In the genomic region with DNA sequence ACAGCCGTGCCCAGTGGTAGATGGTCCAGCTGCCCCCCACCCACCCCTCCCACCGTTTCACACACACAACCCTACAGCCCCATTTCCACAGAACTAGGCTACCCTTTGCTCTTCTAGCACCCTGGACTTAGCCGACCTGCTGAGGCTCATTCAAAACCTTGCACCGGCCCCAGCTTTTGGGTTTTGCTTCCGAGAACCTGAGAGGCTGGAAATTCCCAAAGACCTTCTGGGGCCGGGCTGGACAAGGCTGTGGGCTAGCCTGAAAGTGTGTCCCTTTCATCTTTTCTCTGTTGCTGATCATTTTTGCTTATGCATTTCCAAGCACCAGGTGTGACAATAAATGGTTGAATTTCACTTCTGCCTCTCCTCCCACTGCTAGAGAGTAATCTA, we compare ENCODE assay signal across 34 cellular contexts.
"Had no signal": no experiment of that assay in that cellular context is flagged by ENCODE, and none has a peak within 500 bp of the region (broad histone marks: within the 10 kb centered on the region; RNA-seq: fewer than 3 reads in every experiment).

No MANE protein-coding gene starts in this region.

- H3K27me3 ChIP-seq: ascending aorta, cardiac muscle cell had no signal

- H3K4me3 Mint-ChIP-seq: activated CD4-positive, alpha-beta memory T cell treated with anti-CD3 and anti-CD28 coated beads, Interleukin-2, amount 10 ng/mL, durations not matched to agents 7 days and 5 days; activated CD4-positive, alpha-beta T cell treated with anti-CD3 and anti-CD28 coated beads for 36 hours; activated CD4-positive, alpha-beta T cell treated with anti-CD3 and anti-CD28 coated beads, Interleukin-2, amount 10 ng/mL, durations not matched to agents 7 days and 5 days; activated CD8-positive, alpha-beta memory T cell treated with anti-CD3 and anti-CD28 coated beads, Interleukin-2, amount 10 ng/mL, durations not matched to agents 7 days and 5 days; activated CD8-positive, alpha-beta T cell treated with anti-CD3 and anti-CD28 coated beads, Interleukin-2, amount 10 ng/mL, durations not matched to agents 7 days and 5 days; activated naive CD4-positive, alpha-beta T cell treated with anti-CD3 and anti-CD28 coated beads, Interleukin-2, amount 10 ng/mL, durations not matched to agents 7 days and 5 days; activated naive CD4-positive, alpha-beta T cell treated with anti-CD3 and anti-CD28 coated beads, Interleukin-2, amount 50 U/mL, for 24 hours; activated naive CD8-positive, alpha-beta T cell; activated naive CD8-positive, alpha-beta T cell treated with anti-CD3 and anti-CD28 coated beads, Interleukin-2, amount 10 ng/mL, durations not matched to agents 7 days and 5 days; activated naive CD8-positive, alpha-beta T cell treated with anti-CD3 and anti-CD28 coated beads, Interleukin-2, amount 50 U/mL, for 24 hours; activated T-cell treated with anti-CD3 and anti-CD28 coated beads, Interleukin-2, amount 50 U/mL, for 24 hours; central memory CD8-positive, alpha-beta T cell; T-helper 1 cell treated with Interleukin-12 subunit alpha and Interleukin-12 subunit beta and Interleukin-4 antibody, amounts not matched to agents 30 μg/mL and 1 μg/mL, for 36 hours; T-helper 2 cell treated with Interferon-gamma antibody and Interleukin-4, amounts not matched to agents 5 μg/mL and 100 μg/mL, for 36 hours; WTC11 had no signal

- H3K4me3 ChIP-seq: ascending aorta, cardiac muscle cell had no signal

- H3K27ac ChIP-seq: ascending aorta, cardiac muscle cell, VCaP had no signal

- H3K9me3 ChIP-seq: ascending aorta had no signal

- DNase-seq: activated CD4-positive, alpha-beta memory T cell treated with anti-CD3 and anti-CD28 coated beads, Interleukin-2, amount 10 ng/mL, durations not matched to agents 7 days and 5 days; activated CD4-positive, alpha-beta T cell treated with anti-CD3 and anti-CD28 coated beads for 1 hour; activated CD4-positive, alpha-beta T cell treated with anti-CD3 and anti-CD28 coated beads for 36 hours; activated CD4-positive, alpha-beta T cell treated with anti-CD3 and anti-CD28 coated beads for 48 hours; activated CD4-positive, alpha-beta T cell treated with anti-CD3 and anti-CD28 coated beads, Interleukin-2, amount 10 ng/mL, durations not matched to agents 7 days and 5 days; activated CD4-positive, alpha-beta T cell treated with anti-CD3 and anti-CD28 coated beads, Interleukin-2, amount 50 U/mL, for 48 hours; activated CD4-positive, CD25-positive, alpha-beta regulatory T cell; activated CD8-positive, alpha-beta memory T cell treated with anti-CD3 and anti-CD28 coated beads for 24 hours; activated CD8-positive, alpha-beta memory T cell treated with anti-CD3 and anti-CD28 coated beads, Interleukin-2, amount 10 ng/mL, durations not matched to agents 7 days and 5 days; activated CD8-positive, alpha-beta memory T cell treated with anti-CD3 and anti-CD28 coated beads, Interleukin-2, amount 50 U/mL, for 48 hours; activated CD8-positive, alpha-beta T cell treated with anti-CD3 and anti-CD28 coated beads, Interleukin-2, amount 10 ng/mL, durations not matched to agents 7 days and 5 days; activated effector memory CD4-positive, alpha-beta T cell treated with Interleukin-2 at 50 U/mL for 16 hours; activated gamma-delta T cell; activated naive CD4-positive, alpha-beta T cell treated with anti-CD3 and anti-CD28 coated beads, Interleukin-2, amount 10 ng/mL, durations not matched to agents 7 days and 5 days; activated naive CD4-positive, alpha-beta T cell treated with Interleukin-2 at 50 U/mL for 16 hours; activated naive CD8-positive, alpha-beta T cell treated with anti-CD3 and anti-CD28 coated beads, Interleukin-2, amount 10 ng/mL, durations not matched to agents 7 days and 5 days; activated naive CD8-positive, alpha-beta T cell treated with anti-CD3 and anti-CD28 coated beads, Interleukin-2, amount 50 U/mL, for 24 hours; activated T-cell treated with anti-CD3 and anti-CD28 coated beads, Interleukin-2, amount 50 U/mL, for 24 hours; activated T-cell treated with anti-CD3 and anti-CD28 coated beads, Interleukin-2, amount 50 U/mL, for 48 hours; cerebellar nuclear complex; T-helper 1 cell; T-helper 2 cell; T-helper 9 cell had no signal

- H3K9me3 Mint-ChIP-seq: activated naive CD4-positive, alpha-beta T cell treated with anti-CD3 and anti-CD28 coated beads, Interleukin-2, amount 50 U/mL, for 24 hours; activated T-cell treated with anti-CD3 and anti-CD28 coated beads, Interleukin-2, amount 50 U/mL, for 24 hours; central memory CD8-positive, alpha-beta T cell had no signal

- H3K36me3 ChIP-seq: ascending aorta, cardiac muscle cell had no signal

- H3K4me1 Mint-ChIP-seq: activated CD4-positive, alpha-beta memory T cell treated with anti-CD3 and anti-CD28 coated beads, Interleukin-2, amount 10 ng/mL, durations not matched to agents 7 days and 5 days; activated CD4-positive, alpha-beta T cell treated with anti-CD3 and anti-CD28 coated beads for 36 hours; activated CD4-positive, alpha-beta T cell treated with anti-CD3 and anti-CD28 coated beads, Interleukin-2, amount 10 ng/mL, durations not matched to agents 7 days and 5 days; activated CD8-positive, alpha-beta memory T cell treated with anti-CD3 and anti-CD28 coated beads, Interleukin-2, amount 10 ng/mL, durations not matched to agents 7 days and 5 days; activated naive CD4-positive, alpha-beta T cell treated with anti-CD3 and anti-CD28 coated beads, Interleukin-2, amount 10 ng/mL, durations not matched to agents 7 days and 5 days; activated naive CD4-positive, alpha-beta T cell treated with anti-CD3 and anti-CD28 coated beads, Interleukin-2, amount 50 U/mL, for 24 hours; activated naive CD8-positive, alpha-beta T cell treated with anti-CD3 and anti-CD28 coated beads, Interleukin-2, amount 10 ng/mL, durations not matched to agents 7 days and 5 days; activated naive CD8-positive, alpha-beta T cell treated with anti-CD3 and anti-CD28 coated beads, Interleukin-2, amount 50 U/mL, for 24 hours; central memory CD8-positive, alpha-beta T cell; WTC11 had no signal

- H3K4me1 ChIP-seq: ascending aorta had no signal

- H3K27me3 Mint-ChIP-seq: activated CD4-positive, alpha-beta memory T cell treated with anti-CD3 and anti-CD28 coated beads, Interleukin-2, amount 10 ng/mL, durations not matched to agents 7 days and 5 days; activated CD4-positive, alpha-beta T cell treated with anti-CD3 and anti-CD28 coated beads for 36 hours; activated CD4-positive, alpha-beta T cell treated with anti-CD3 and anti-CD28 coated beads, Interleukin-2, amount 10 ng/mL, durations not matched to agents 7 days and 5 days; activated CD8-positive, alpha-beta memory T cell treated with anti-CD3 and anti-CD28 coated beads, Interleukin-2, amount 10 ng/mL, durations not matched to agents 7 days and 5 days; activated naive CD4-positive, alpha-beta T cell treated with anti-CD3 and anti-CD28 coated beads, Interleukin-2, amount 10 ng/mL, durations not matched to agents 7 days and 5 days; activated naive CD4-positive, alpha-beta T cell treated with anti-CD3 and anti-CD28 coated beads, Interleukin-2, amount 50 U/mL, for 24 hours; activated naive CD8-positive, alpha-beta T cell; activated naive CD8-positive, alpha-beta T cell treated with anti-CD3 and anti-CD28 coated beads, Interleukin-2, amount 50 U/mL, for 24 hours; activated T-cell treated with anti-CD3 and anti-CD28 coated beads, Interleukin-2, amount 50 U/mL, for 24 hours; brain; central memory CD8-positive, alpha-beta T cell had no signal

- H3K36me3 Mint-ChIP-seq: activated CD8-positive, alpha-beta memory T cell treated with anti-CD3 and anti-CD28 coated beads, Interleukin-2, amount 10 ng/mL, durations not matched to agents 7 days and 5 days; activated naive CD4-positive, alpha-beta T cell treated with anti-CD3 and anti-CD28 coated beads, Interleukin-2, amount 10 ng/mL, durations not matched to agents 7 days and 5 days; activated naive CD4-positive, alpha-beta T cell treated with anti-CD3 and anti-CD28 coated beads, Interleukin-2, amount 50 U/mL, for 24 hours; activated naive CD8-positive, alpha-beta T cell; activated naive CD8-positive, alpha-beta T cell treated with anti-CD3 and anti-CD28 coated beads, Interleukin-2, amount 10 ng/mL, durations not matched to agents 7 days and 5 days; brain had no signal

- H3K27ac Mint-ChIP-seq: activated CD4-positive, alpha-beta memory T cell treated with anti-CD3 and anti-CD28 coated beads, Interleukin-2, amount 10 ng/mL, durations not matched to agents 7 days and 5 days; activated CD4-positive, alpha-beta T cell treated with anti-CD3 and anti-CD28 coated beads for 36 hours; activated CD4-positive, alpha-beta T cell treated with anti-CD3 and anti-CD28 coated beads, Interleukin-2, amount 10 ng/mL, durations not matched to agents 7 days and 5 days; activated CD8-positive, alpha-beta memory T cell treated with anti-CD3 and anti-CD28 coated beads, Interleukin-2, amount 10 ng/mL, durations not matched to agents 7 days and 5 days; activated CD8-positive, alpha-beta T cell treated with anti-CD3 and anti-CD28 coated beads, Interleukin-2, amount 10 ng/mL, durations not matched to agents 7 days and 5 days; activated naive CD4-positive, alpha-beta T cell treated with anti-CD3 and anti-CD28 coated beads, Interleukin-2, amount 10 ng/mL, durations not matched to agents 7 days and 5 days; activated naive CD4-positive, alpha-beta T cell treated with anti-CD3 and anti-CD28 coated beads, Interleukin-2, amount 50 U/mL, for 24 hours; activated naive CD8-positive, alpha-beta T cell; activated naive CD8-positive, alpha-beta T cell treated with anti-CD3 and anti-CD28 coated beads, Interleukin-2, amount 10 ng/mL, durations not matched to agents 7 days and 5 days; activated naive CD8-positive, alpha-beta T cell treated with anti-CD3 and anti-CD28 coated beads, Interleukin-2, amount 50 U/mL, for 24 hours; activated T-cell treated with anti-CD3 and anti-CD28 coated beads, Interleukin-2, amount 50 U/mL, for 24 hours; activated T-helper 2 cell treated with anti-CD3 and anti-CD28 coated beads, Interferon-gamma antibody, Interleukin-2, Interleukin-4, amounts not matched to agents 10 μg/mL and 5 μg/mL and 100 μg/mL, durations not matched to agents 14 hours and 24 hours and 36 hours; T-helper 1 cell treated with Interleukin-12 subunit alpha and Interleukin-12 subunit beta and Interleukin-4 antibody, amounts not matched to agents 30 μg/mL and 1 μg/mL, for 36 hours; T-helper 2 cell treated with Interferon-gamma antibody and Interleukin-4, amounts not matched to agents 5 μg/mL and 100 μg/mL, for 36 hours; WTC11 had no signal
